ENCODE assay signal across 32 cellular contexts in the genomic region with DNA sequence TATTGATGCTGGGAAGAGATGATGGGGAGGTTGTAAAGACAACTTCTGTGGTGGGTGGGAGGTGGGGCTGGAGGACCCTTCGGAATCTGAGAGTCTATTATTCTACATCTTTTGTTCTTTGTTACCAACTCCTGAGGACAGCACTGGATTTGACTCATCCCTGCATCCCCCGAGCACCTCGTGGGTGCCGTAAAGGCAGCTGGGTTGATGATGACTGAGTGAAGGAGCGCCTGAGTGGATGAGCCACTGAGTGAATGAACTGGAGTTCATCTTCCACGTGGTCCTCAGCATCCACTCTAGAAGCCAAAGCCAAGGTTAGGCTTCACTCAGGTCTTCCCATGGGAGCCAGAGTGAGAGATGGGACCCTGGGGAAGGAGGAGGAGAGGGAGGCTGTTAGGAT.
"Had no signal": no experiment of that assay in that cellular context is flagged by ENCODE, and none has a peak within 500 bp of the region (broad histone marks: within the 10 kb centered on the region; RNA-seq: fewer than 3 reads in every experiment).

No MANE protein-coding gene starts in this region.

- H3K27ac Mint-ChIP-seq: activated B cell treated with CpG ODN at 0.5 μM for 24 hours; activated CD4-positive, alpha-beta memory T cell treated with anti-CD3 and anti-CD28 coated beads for 36 hours; activated CD4-positive, alpha-beta T cell treated with anti-CD3 and anti-CD28 coated beads, Interleukin-2, amount 10 ng/mL, durations not matched to agents 24 days and 14 days; activated CD8-positive, alpha-beta T cell treated with anti-CD3 and anti-CD28 coated beads for 36 hours; activated naive CD4-positive, alpha-beta T cell treated with anti-CD3 and anti-CD28 coated beads for 36 hours; activated naive CD4-positive, alpha-beta T cell treated with anti-CD3 and anti-CD28 coated beads, Interleukin-2, amount 50 U/mL, for 72 hours; activated naive CD8-positive, alpha-beta T cell treated with anti-CD3 and anti-CD28 coated beads for 36 hours; activated T-cell treated with anti-CD3 and anti-CD28 coated beads, Interleukin-2, amount 50 U/mL, for 72 hours; activated T-helper 1 cell treated with anti-CD3 and anti-CD28 coated beads, Interleukin-12 subunit alpha, Interleukin-12 subunit beta, Interleukin-2, Interleukin-4 antibody, amounts not matched to agents 30 ng/mL and 10 ng/mL and 1 ng/mL, durations not matched to agents 14 hours and 24 hours and 36 hours; activated T-helper 17 cell treated with anti-CD3 and anti-CD28 coated beads, Interleukin-2, amount 50 U/mL, for 72 hours; T-helper 2 cell treated with Interferon-gamma antibody and Interleukin-4, amounts not matched to agents 5 μg/mL and 100 μg/mL, for 36 hours had no signal

- H3K27me3 ChIP-seq: adrenal gland, body of pancreas, breast epithelium had no signal

- H3K4me1 ChIP-seq: adrenal gland, body of pancreas, breast epithelium had no signal

- H3K9me3 ChIP-seq: adrenal gland, body of pancreas, breast epithelium had no signal

- H3K36me3 ChIP-seq: adrenal gland, brain microvascular endothelial cell, breast epithelium had no signal

- H3K36me3 Mint-ChIP-seq: activated CD4-positive, alpha-beta memory T cell treated with anti-CD3 and anti-CD28 coated beads for 36 hours; activated naive CD4-positive, alpha-beta T cell treated with anti-CD3 and anti-CD28 coated beads, Interleukin-2, amount 50 U/mL, for 72 hours had no signal

- H3K9me3 Mint-ChIP-seq: activated B cell treated with CpG ODN at 0.5 μM for 24 hours; activated CD4-positive, alpha-beta memory T cell treated with anti-CD3 and anti-CD28 coated beads for 36 hours; activated CD4-positive, alpha-beta T cell treated with anti-CD3 and anti-CD28 coated beads, Interleukin-2, amount 10 ng/mL, durations not matched to agents 24 days and 14 days; activated CD8-positive, alpha-beta T cell treated with anti-CD3 and anti-CD28 coated beads for 36 hours; activated naive CD4-positive, alpha-beta T cell treated with anti-CD3 and anti-CD28 coated beads for 36 hours; activated naive CD4-positive, alpha-beta T cell treated with anti-CD3 and anti-CD28 coated beads, Interleukin-2, amount 50 U/mL, for 72 hours; activated naive CD8-positive, alpha-beta T cell treated with anti-CD3 and anti-CD28 coated beads for 36 hours; activated T-cell treated with anti-CD3 and anti-CD28 coated beads, Interleukin-2, amount 50 U/mL, for 4 hours; activated T-cell treated with anti-CD3 and anti-CD28 coated beads, Interleukin-2, amount 50 U/mL, for 72 hours; activated T-helper 1 cell treated with anti-CD3 and anti-CD28 coated beads, Interleukin-12 subunit alpha, Interleukin-12 subunit beta, Interleukin-2, Interleukin-4 antibody, amounts not matched to agents 30 ng/mL and 10 ng/mL and 1 ng/mL, durations not matched to agents 14 hours and 24 hours and 36 hours; activated T-helper 17 cell treated with anti-CD3 and anti-CD28 coated beads, Interleukin-2, amount 50 U/mL, for 72 hours; T-helper 2 cell treated with Interferon-gamma antibody and Interleukin-4, amounts not matched to agents 5 μg/mL and 100 μg/mL, for 36 hours had no signal

- DNase-seq: activated B cell treated with CpG ODN at 0.5 μM for 24 hours; activated CD4-positive, alpha-beta memory T cell treated with anti-CD3 and anti-CD28 coated beads for 36 hours; activated CD4-positive, alpha-beta T cell treated with anti-CD3 and anti-CD28 coated beads for 4 hours; activated CD4-positive, alpha-beta T cell treated with anti-CD3 and anti-CD28 coated beads, Interleukin-2, amount 10 ng/mL, durations not matched to agents 24 days and 14 days; activated CD4-positive, alpha-beta T cell treated with anti-CD3 and anti-CD28 coated beads, Interleukin-2, amount 50 U/mL, for 1 hour; activated CD4-positive, alpha-beta T cell treated with anti-CD3 and anti-CD28 coated beads, Interleukin-2, amount 50 U/mL, for 4 hours; activated CD4-positive, CD25-positive, alpha-beta regulatory T cell treated with anti-CD3 and anti-CD28 coated beads, Interleukin-2, amount 50 U/mL, for 72 hours; activated CD8-positive, alpha-beta memory T cell treated with anti-CD3 and anti-CD28 coated beads, Interleukin-2, amount 50 U/mL, for 4 hours; activated CD8-positive, alpha-beta T cell treated with anti-CD3 and anti-CD28 coated beads for 36 hours; activated effector memory CD4-positive, alpha-beta T cell treated with anti-CD3 and anti-CD28 coated beads, Interleukin-2, amount 50 U/mL, for 16 hours; activated gamma-delta T cell treated with Interleukin-2 at 50 U/mL for 16 hours; activated naive CD4-positive, alpha-beta T cell; activated naive CD4-positive, alpha-beta T cell treated with anti-CD3 and anti-CD28 coated beads for 36 hours; activated naive CD4-positive, alpha-beta T cell treated with anti-CD3 and anti-CD28 coated beads, Interleukin-2, amount 50 U/mL, for 16 hours; activated naive CD8-positive, alpha-beta T cell treated with anti-CD3 and anti-CD28 coated beads for 36 hours; activated T-cell treated with anti-CD3 and anti-CD28 coated beads for 4 hours; activated T-cell treated with anti-CD3 and anti-CD28 coated beads, Interleukin-2, amount 50 U/mL, for 1 hour; activated T-cell treated with anti-CD3 and anti-CD28 coated beads, Interleukin-2, amount 50 U/mL, for 4 hours; activated T-cell treated with anti-CD3 and anti-CD28 coated beads, Interleukin-2, amount 50 U/mL, for 72 hours; adrenal gland; amniotic stem cell; body of pancreas; brain microvascular endothelial cell; central memory CD4-positive, alpha-beta T cell; T-helper 2 cell; T-helper 9 cell had no signal

- H3K4me3 Mint-ChIP-seq: activated B cell treated with CpG ODN at 0.5 μM for 24 hours; activated CD4-positive, alpha-beta memory T cell treated with anti-CD3 and anti-CD28 coated beads for 36 hours; activated CD4-positive, alpha-beta T cell treated with anti-CD3 and anti-CD28 coated beads, Interleukin-2, amount 10 ng/mL, durations not matched to agents 24 days and 14 days; activated CD8-positive, alpha-beta T cell treated with anti-CD3 and anti-CD28 coated beads for 36 hours; activated naive CD4-positive, alpha-beta T cell treated with anti-CD3 and anti-CD28 coated beads for 36 hours; activated naive CD8-positive, alpha-beta T cell treated with anti-CD3 and anti-CD28 coated beads for 36 hours; activated T-cell treated with anti-CD3 and anti-CD28 coated beads, Interleukin-2, amount 50 U/mL, for 4 hours; activated T-cell treated with anti-CD3 and anti-CD28 coated beads, Interleukin-2, amount 50 U/mL, for 72 hours; activated T-helper 1 cell treated with anti-CD3 and anti-CD28 coated beads, Interleukin-12 subunit alpha, Interleukin-12 subunit beta, Interleukin-2, Interleukin-4 antibody, amounts not matched to agents 30 ng/mL and 10 ng/mL and 1 ng/mL, durations not matched to agents 14 hours and 24 hours and 36 hours; activated T-helper 17 cell treated with anti-CD3 and anti-CD28 coated beads, Interleukin-2, amount 50 U/mL, for 72 hours; T-helper 2 cell treated with Interferon-gamma antibody and Interleukin-4, amounts not matched to agents 5 μg/mL and 100 μg/mL, for 36 hours had no signal

- H3K27ac ChIP-seq: adrenal gland, body of pancreas, brain microvascular endothelial cell, breast epithelium, VCaP had no signal

- H3K4me1 Mint-ChIP-seq: activated B cell treated with CpG ODN at 0.5 μM for 24 hours; activated CD4-positive, alpha-beta T cell treated with anti-CD3 and anti-CD28 coated beads, Interleukin-2, amount 10 ng/mL, durations not matched to agents 24 days and 14 days; activated naive CD8-positive, alpha-beta T cell treated with anti-CD3 and anti-CD28 coated beads for 36 hours; activated T-helper 17 cell treated with anti-CD3 and anti-CD28 coated beads, Interleukin-2, amount 50 U/mL, for 72 hours had no signal

- ATAC-seq: activated CD8-positive, alpha-beta T cell treated with anti-CD3 and anti-CD28 coated beads for 36 hours; activated naive CD4-positive, alpha-beta T cell treated with anti-CD3 and anti-CD28 coated beads, Interleukin-2, amount 50 U/mL, for 72 hours; activated T-cell treated with anti-CD3 and anti-CD28 coated beads, Interleukin-2, amount 50 U/mL, for 4 hours; activated T-cell treated with anti-CD3 and anti-CD28 coated beads, Interleukin-2, amount 50 U/mL, for 72 hours; activated T-helper 17 cell treated with anti-CD3 and anti-CD28 coated beads, Interleukin-2, amount 50 U/mL, for 72 hours; body of pancreas had no signal

- H3K4me3 ChIP-seq: adrenal gland, body of pancreas, breast epithelium had no signal

- H3K27me3 Mint-ChIP-seq: activated CD8-positive, alpha-beta T cell treated with anti-CD3 and anti-CD28 coated beads for 36 hours; activated naive CD8-positive, alpha-beta T cell treated with anti-CD3 and anti-CD28 coated beads for 36 hours had no signal
